ENCODE assay signal across 1 cellular context in the genomic region with DNA sequence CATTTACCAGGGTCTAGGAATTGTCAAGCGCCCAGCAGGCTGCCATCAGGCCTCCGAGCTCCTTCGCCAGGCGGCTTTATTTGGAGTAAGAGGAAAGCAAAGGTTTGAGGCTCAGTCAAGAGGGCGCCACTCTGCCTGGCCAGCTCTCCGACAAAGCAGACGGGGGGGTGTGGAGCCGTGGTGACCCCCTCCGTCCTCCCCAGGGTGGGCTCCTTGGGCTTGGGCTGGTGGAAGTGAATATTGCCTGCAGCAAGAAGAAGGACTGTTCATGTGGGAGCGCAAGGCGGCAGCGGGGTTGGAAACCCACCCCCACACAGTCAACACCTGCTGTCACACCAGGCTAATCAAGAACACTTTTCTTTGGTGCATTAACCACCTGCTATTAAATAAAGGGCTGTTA.
TF ChIP-seq lines count a peak whose summit lies in the region.

No MANE protein-coding gene starts in this region.

TF ChIP-seq in WTC11, 78 proteins besides CTCF, POLR2A, EP300 and RAD21:
- TF ChIP-seq, protein P1, sequence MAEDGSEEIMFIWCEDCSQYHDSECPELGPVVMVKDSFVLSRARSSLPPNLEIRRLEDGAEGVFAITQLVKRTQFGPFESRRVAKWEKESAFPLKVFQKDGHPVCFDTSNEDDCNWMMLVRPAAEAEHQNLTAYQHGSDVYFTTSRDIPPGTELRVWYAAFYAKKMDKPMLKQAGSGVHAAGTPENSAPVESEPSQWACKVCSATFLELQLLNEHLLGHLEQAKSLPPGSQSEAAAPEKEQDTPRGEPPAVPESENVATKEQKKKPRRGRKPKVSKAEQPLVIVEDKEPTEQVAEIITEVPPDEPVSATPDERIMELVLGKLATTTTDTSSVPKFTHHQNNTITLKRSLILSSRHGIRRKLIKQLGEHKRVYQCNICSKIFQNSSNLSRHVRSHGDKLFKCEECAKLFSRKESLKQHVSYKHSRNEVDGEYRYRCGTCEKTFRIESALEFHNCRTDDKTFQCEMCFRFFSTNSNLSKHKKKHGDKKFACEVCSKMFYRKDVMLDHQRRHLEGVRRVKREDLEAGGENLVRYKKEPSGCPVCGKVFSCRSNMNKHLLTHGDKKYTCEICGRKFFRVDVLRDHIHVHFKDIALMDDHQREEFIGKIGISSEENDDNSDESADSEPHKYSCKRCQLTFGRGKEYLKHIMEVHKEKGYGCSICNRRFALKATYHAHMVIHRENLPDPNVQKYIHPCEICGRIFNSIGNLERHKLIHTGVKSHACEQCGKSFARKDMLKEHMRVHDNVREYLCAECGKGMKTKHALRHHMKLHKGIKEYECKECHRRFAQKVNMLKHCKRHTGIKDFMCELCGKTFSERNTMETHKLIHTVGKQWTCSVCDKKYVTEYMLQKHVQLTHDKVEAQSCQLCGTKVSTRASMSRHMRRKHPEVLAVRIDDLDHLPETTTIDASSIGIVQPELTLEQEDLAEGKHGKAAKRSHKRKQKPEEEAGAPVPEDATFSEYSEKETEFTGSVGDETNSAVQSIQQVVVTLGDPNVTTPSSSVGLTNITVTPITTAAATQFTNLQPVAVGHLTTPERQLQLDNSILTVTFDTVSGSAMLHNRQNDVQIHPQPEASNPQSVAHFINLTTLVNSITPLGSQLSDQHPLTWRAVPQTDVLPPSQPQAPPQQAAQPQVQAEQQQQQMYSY (CRISPR knock-in tag; IDR thresholded peaks at IDR 0.05) = no peak
- no peak for TF ChIP-seq CBFB (CRISPR knock-in tag; IDR thresholded peaks at IDR 0.05; ENCODE audit: low read depth)
TF ChIP-seq in WTC11: peak in this region for 0.
